14 cellular contexts compared by ENCODE assay signal in genomic region chr5:139752506-139753350, GRCh38. TPM values are rescaled to one million over a fixed set of nuclear protein-coding genes. Genes with fewer than 3 reads are reported as not detected.
DNase-seq lines count a peak whose midpoint lies in the region; ATAC-seq, FAIRE-seq and TF ChIP-seq lines count a peak whose summit lies in the region.
"Had no signal": no experiment of that assay in that cellular context is flagged by ENCODE, and none has a peak within 500 bp of the region (broad histone marks: within the 10 kb centered on the region; RNA-seq: fewer than 3 reads in every experiment).

No MANE protein-coding gene starts in this region.

- TF ChIP-seq CTCF in bronchial epithelial cell (IDR thresholded peaks at IDR 0.05; ENCODE audit: insufficient read depth, low read length, severe bottlenecking) = no peak
- TF ChIP-seq CTCF in heart left ventricle (IDR thresholded peaks at IDR 0.05) = no peak

- H3K9me3 Mint-ChIP-seq in stimulated activated effector memory CD8-positive, alpha-beta T cell treated with anti-CD3 and anti-CD28 coated beads, Interleukin-12 subunit alpha, Interleukin-12 subunit beta, amount 100 ng/mL, for 72 hours = no peaks in the 10 kb centered on the region
- H3K9me3 Mint-ChIP-seq: activated naive CD4-positive, alpha-beta T cell treated with anti-CD3 and anti-CD28 coated beads, Interleukin-2, amount 10 ng/mL, durations not matched to agents 7 days and 5 days had no signal

- H3K4me3 ChIP-seq in bronchial epithelial cell (ENCODE audit: low read depth, low read length) = no peak overlapping the region
- H3K4me3 ChIP-seq in heart left ventricle = no peak overlapping the region
- H3K4me3 ChIP-seq: stomach had no signal

- no peak for FAIRE-seq in bronchial epithelial cell (lab: Jason Lieb, UNC)

- WGBS in heart left ventricle, 4 donors = 53 to 59% (median 54%) methylated on average over 15 to 16 of the region's 16 CpGs

- H3K9me3 ChIP-seq in heart left ventricle = no peaks in the 10 kb centered on the region
- H3K9me3 ChIP-seq: stomach had no signal

- intact Hi-C loops in heart left ventricle (cut with DNase I) = loop anchor here in 1 of 10 donors (5.0 kb wide), 1 partner anchor 40 kb away; no protein-coding TSS in a partner anchor

- H3K36me3 ChIP-seq in bronchial epithelial cell (ENCODE audit: control insufficient read depth, insufficient read depth, low read length) (no peaks in the 10 kb centered on the region), heart left ventricle (no peaks in the 10 kb centered on the region)
- H3K36me3 ChIP-seq: stomach had no signal

- H3K4me3 Mint-ChIP-seq in stimulated activated effector memory CD8-positive, alpha-beta T cell treated with anti-CD3 and anti-CD28 coated beads, Interleukin-12 subunit alpha, Interleukin-12 subunit beta, amount 100 ng/mL, for 72 hours = no peak overlapping the region
- H3K4me3 Mint-ChIP-seq: activated naive CD4-positive, alpha-beta T cell treated with anti-CD3 and anti-CD28 coated beads, Interleukin-2, amount 10 ng/mL, durations not matched to agents 7 days and 5 days had no signal

- peak; percentile 76 for ATAC-seq in stimulated activated effector memory CD8-positive, alpha-beta T cell treated with anti-CD3 and anti-CD28 coated beads, Interleukin-12 subunit alpha, Interleukin-12 subunit beta, amount 100 ng/mL, for 72 hours
- ATAC-seq in GM21360 (IDR thresholded peaks at IDR 0.05; ENCODE audit: unreplicated experiment) = no peak
- ATAC-seq in heart left ventricle = no peak

- peak; percentile 16 for DNase-seq in stimulated activated CD4-positive, alpha-beta T cell treated with anti-CD3 and anti-CD28 coated beads, Interleukin-2, amount 100 ng/mL, for 4 hours (ENCODE audit: low read depth)
- no peak for DNase-seq in stimulated activated CD4-positive, alpha-beta T cell treated with anti-CD3 and anti-CD28 coated beads, Interleukin-2, amount 100 ng/mL, for 48 hours
- DNase-seq in NCI-H345 (lab: John Stamatoyannopoulos, UW) (peak; percentile 64), bronchial epithelial cell (ENCODE audit: low read depth) (peak; percentile 81), NCI-H526 treated with DMSO at 0.1 percent for 48 hours (lab: John Stamatoyannopoulos, UW) (no peak), heart left ventricle (no peak)
- DNase-seq in stimulated activated effector memory CD8-positive, alpha-beta T cell treated with anti-CD3 and anti-CD28 coated beads, Interleukin-12 subunit alpha, Interleukin-12 subunit beta, amount 100 ng/mL, for 72 hours (ENCODE audit: low spot score in 2 of 2) = no peak
- DNase-seq: activated naive CD4-positive, alpha-beta T cell treated with anti-CD3 and anti-CD28 coated beads, Interleukin-2, amount 10 ng/mL, durations not matched to agents 7 days and 5 days; cortex of kidney; NCI-H2081 treated with DMSO at 0.1 percent for 48 hours; SIG-M5; stomach had no signal

- H3K27ac ChIP-seq in heart left ventricle = no peak overlapping the region
- H3K27ac ChIP-seq: stomach had no signal

- no peaks in the 10 kb centered on the region for H3K36me3 Mint-ChIP-seq in stimulated activated effector memory CD8-positive, alpha-beta T cell treated with anti-CD3 and anti-CD28 coated beads, Interleukin-12 subunit alpha, Interleukin-12 subunit beta, amount 100 ng/mL, for 72 hours
- H3K36me3 Mint-ChIP-seq: activated naive CD4-positive, alpha-beta T cell treated with anti-CD3 and anti-CD28 coated beads, Interleukin-2, amount 10 ng/mL, durations not matched to agents 7 days and 5 days had no signal

- peaks cover 71% of the 10 kb centered on the region for H3K4me1 Mint-ChIP-seq in stimulated activated effector memory CD8-positive, alpha-beta T cell treated with anti-CD3 and anti-CD28 coated beads, Interleukin-12 subunit alpha, Interleukin-12 subunit beta, amount 100 ng/mL, for 72 hours

- peaks cover 23% of the 10 kb centered on the region for H3K27me3 ChIP-seq in bronchial epithelial cell (ENCODE audit: control insufficient read depth, insufficient read depth, low read length)
- peaks cover 16 to 70% (median 49%) of the 10 kb centered on the region in 9 donors for H3K27me3 ChIP-seq in heart left ventricle

- H3K4me1 ChIP-seq in heart left ventricle = peaks cover 5 to 18% (median 12%) of the 10 kb centered on the region in 12 donors

- peak overlapping the region; percentile 48 for H3K27ac Mint-ChIP-seq in stimulated activated effector memory CD8-positive, alpha-beta T cell treated with anti-CD3 and anti-CD28 coated beads, Interleukin-12 subunit alpha, Interleukin-12 subunit beta, amount 100 ng/mL, for 72 hours
- H3K27ac Mint-ChIP-seq: activated naive CD4-positive, alpha-beta T cell treated with anti-CD3 and anti-CD28 coated beads, Interleukin-2, amount 10 ng/mL, durations not matched to agents 7 days and 5 days had no signal

- no peak for TF ChIP-seq POLR2A in heart left ventricle (IDR thresholded peaks at IDR 0.05)

RNA-seq across cellular contexts. Expression of gene PSD2, which starts 42.9 kb away (rescaled TPM):
- total RNA-seq in bronchial epithelial cell = under 0.01 TPM in 1 of 2 replicates, not detected in the other
- under 1 TPM in 2 of 9 donors, not detected in 7; 0.04 to 0.11 TPM for total RNA-seq in heart left ventricle
- under 1 TPM in 1 of 2 donors, not detected in 1; 0.04 TPM for polyA plus RNA-seq in heart left ventricle
- total RNA-seq: HT-29 had no signal

Comparison
In these comparisons a context has a peak if more than half of its experiments do, and no peak if none do; other contexts are left out.
1. DNase-seq: peak in stimulated activated CD4-positive, alpha-beta T cell treated with anti-CD3 and anti-CD28 coated beads, Interleukin-2, amount 100 ng/mL, for 4 hours (single experiment), NCI-H345 (single experiment) and bronchial epithelial cell (single experiment); none in stimulated activated CD4-positive, alpha-beta T cell treated with anti-CD3 and anti-CD28 coated beads, Interleukin-2, amount 100 ng/mL, for 48 hours (0 of 2), stimulated activated effector memory CD8-positive, alpha-beta T cell treated with anti-CD3 and anti-CD28 coated beads, Interleukin-12 subunit alpha, Interleukin-12 subunit beta, amount 100 ng/mL, for 72 hours (0 of 2), NCI-H526 treated with DMSO at 0.1 percent for 48 hours (single experiment) and heart left ventricle (0 of 5).